In genomic region chrX:68090266-68090665, GRCh38 we compare ENCODE assay signal across 27 cellular contexts.
DNase-seq lines count a peak whose midpoint lies in the region; ATAC-seq and TF ChIP-seq lines count a peak whose summit lies in the region.
"Had no signal": no experiment of that assay in that cellular context is flagged by ENCODE, and none has a peak within 500 bp of the region (broad histone marks: within the 10 kb centered on the region; RNA-seq: fewer than 3 reads in every experiment).

No MANE protein-coding gene starts in this region.

- no peaks in the 10 kb centered on the region for H3K27me3 ChIP-seq in Karpas-422 (ENCODE audit: low read length)
- H3K27me3 ChIP-seq: SJCRH30 had no signal

- DNase-seq in DMS114 treated with DMSO at 0.1 percent for 48 hours (lab: John Stamatoyannopoulos, UW; ENCODE audit: unreplicated experiment) (peak; percentile 0), Karpas-422 (peak; percentile 47), astrocyte of the cerebellum (ENCODE audit: low read depth) (no peak), myocyte (ENCODE audit: low read depth) (peak; percentile 34), UCSD-AML1 (lab: John Stamatoyannopoulos, UW; ENCODE audit: unreplicated experiment) (no peak), omental fat pad (ENCODE audit: low spot score) (no peak), activated T-cell treated with anti-CD3 and anti-CD28 coated beads for 4 hours (no peak)
- no peak for DNase-seq in activated naive CD4-positive, alpha-beta T cell (lab: John Stamatoyannopoulos, UW)
- DNase-seq: activated CD4-positive, CD25-positive, alpha-beta regulatory T cell; activated CD8-positive, alpha-beta T cell treated with anti-CD3 and anti-CD28 coated beads, Interleukin-2, amount 10 ng/mL, durations not matched to agents 7 days and 5 days; activated T-cell treated with anti-CD3 and anti-CD28 coated beads, Interleukin-2, amount 50 U/mL, for 48 hours; C1 segment of cervical spinal cord; foreskin melanocyte; GF-D8; hypothalamus; natural killer cell; NCI-H1105; PC-9; small intestine; stimulated activated CD4-positive, alpha-beta T cell treated with anti-CD3 and anti-CD28 coated beads, Interleukin-4, amount 100 ng/mL, for 4 hours; T-helper 2 cell had no signal

- no peaks in the 10 kb centered on the region for H4K20me1 ChIP-seq in Karpas-422 (ENCODE audit: insufficient read depth, low read depth, low read length)

- no peak for ATAC-seq in omental fat pad (ENCODE audit: low FRiP score)
- ATAC-seq: activated CD8-positive, alpha-beta T cell treated with anti-CD3 and anti-CD28 coated beads, Interleukin-2, amount 10 ng/mL, durations not matched to agents 7 days and 5 days; activated naive CD4-positive, alpha-beta T cell treated with anti-CD3 and anti-CD28 coated beads, Interleukin-2, amount 50 U/mL, for 72 hours; K562; natural killer cell had no signal

- H2AFZ ChIP-seq in Karpas-422 (ENCODE audit: low read length): no peak overlapping the region
- H2AFZ ChIP-seq: PC-9 had no signal

- no peaks in the 10 kb centered on the region for H3K9me3 ChIP-seq in Karpas-422 (ENCODE audit: low read length)
- H3K9me3 ChIP-seq: HAP-1, prostate gland, SJCRH30 had no signal

- no peaks in the 10 kb centered on the region for H3K4me1 ChIP-seq in Karpas-422 (ENCODE audit: low read length)
- H3K4me1 ChIP-seq: HAP-1, prostate gland, SJCRH30 had no signal

- in situ Hi-C loops in astrocyte of the cerebellum (cut with HindIII; ENCODE audit: low sequenced_read_pairs): no loop called here

- H3K27ac ChIP-seq in Karpas-422 (ENCODE audit: low read length): no peak overlapping the region
- H3K27ac ChIP-seq: coronary artery, PC-9, prostate gland, SJCRH30 had no signal

- H3K9ac ChIP-seq in Karpas-422 (ENCODE audit: low read length): no peak overlapping the region

- no peaks in the 10 kb centered on the region for H3K9me2 ChIP-seq in Karpas-422 (replicated peaks; ENCODE audit: insufficient read depth, low read length)

- TF ChIP-seq CTCF in astrocyte of the cerebellum (IDR thresholded peaks at IDR 0.05; ENCODE audit: low read depth, low read length, missing control alignments) (peak; percentile 15), omental fat pad (IDR thresholded peaks at IDR 0.05) (no peak)

- no peaks in the 10 kb centered on the region for H3K36me3 ChIP-seq in Karpas-422 (ENCODE audit: insufficient read depth, low read length)
- H3K36me3 ChIP-seq: HAP-1, prostate gland, SJCRH30 had no signal

- no peak overlapping the region for H3K4me3 ChIP-seq in Karpas-422 (ENCODE audit: low read length)
- no peak overlapping the region for H3K4me3 ChIP-seq in astrocyte of the cerebellum (ENCODE audit: low read depth, low read length)
- H3K4me3 ChIP-seq: coronary artery, HAP-1, K562, PC-9, prostate gland, SJCRH30 had no signal

- no peaks in the 10 kb centered on the region for H3K79me2 ChIP-seq in Karpas-422 (ENCODE audit: low read length)

- H3K4me2 ChIP-seq in Karpas-422 (ENCODE audit: low read depth, low read length, poor library complexity, severe bottlenecking): no peak overlapping the region
- H3K4me2 ChIP-seq: PC-9 had no signal

Comparison
In these comparisons a context has a peak if more than half of its experiments do, and no peak if none do; other contexts are left out.
1. DNase-seq: peak in DMS114 treated with DMSO at 0.1 percent for 48 hours (single experiment), Karpas-422 (single experiment) and myocyte (single experiment); none in astrocyte of the cerebellum (single experiment), UCSD-AML1 (single experiment), omental fat pad (single experiment), activated T-cell treated with anti-CD3 and anti-CD28 coated beads for 4 hours (single experiment) and activated naive CD4-positive, alpha-beta T cell (0 of 4).